In the genomic region with DNA sequence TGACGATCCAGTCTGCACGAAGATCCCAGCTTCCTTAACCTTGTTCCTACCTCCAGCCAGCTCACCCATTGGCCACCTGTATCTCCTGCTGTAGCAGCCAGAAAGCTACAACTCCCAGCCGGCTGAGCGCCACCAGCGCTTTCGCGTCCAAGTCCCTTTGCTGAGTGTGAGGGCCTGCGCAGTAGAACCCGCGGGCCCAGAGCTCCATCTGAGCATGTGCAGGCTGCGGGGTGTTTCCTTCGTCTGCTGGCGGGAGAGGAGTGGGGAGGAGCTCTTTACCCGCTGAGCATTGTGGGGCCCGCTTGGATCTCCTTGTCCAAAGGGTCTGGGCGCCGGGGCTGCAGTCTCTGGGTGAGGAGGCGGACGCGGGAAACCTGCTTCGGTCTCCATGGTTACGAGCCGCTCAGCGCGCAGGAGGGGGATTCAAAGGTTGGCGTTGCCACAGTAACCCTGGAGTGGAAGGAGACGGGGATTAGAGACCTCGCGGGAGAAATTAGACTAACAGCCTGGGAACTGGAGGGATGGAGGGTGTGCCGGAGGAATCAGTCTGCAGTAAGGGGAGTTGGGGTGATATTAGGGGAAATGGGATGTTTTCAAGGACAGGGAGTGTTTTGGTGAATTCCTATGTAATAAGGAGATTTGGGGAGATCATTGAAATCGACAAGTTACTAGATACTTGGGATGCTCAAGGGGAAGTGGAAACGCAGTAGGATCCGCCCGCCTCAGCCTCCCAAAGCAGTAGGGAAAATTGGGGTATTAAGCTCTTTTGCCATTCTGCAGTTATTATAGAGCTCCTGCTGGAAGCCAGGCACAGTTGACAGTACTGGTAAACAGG, we compare ENCODE assay signal across 1 cellular context.
TF ChIP-seq lines count a peak whose summit lies in the region.

No MANE protein-coding gene starts in this region.

TF ChIP-seq in HepG2, 621 proteins besides CTCF, POLR2A, EP300 and RAD21 (continued from another document and continues in another):
- TF ChIP-seq BATF2 (CRISPR knock-in tag; IDR thresholded peaks at IDR 0.05) (no peak), HNF4G (IDR thresholded peaks at IDR 0.05; ENCODE audit: borderline replicate concordance, low read depth, low read length) (no peak), HNF4G (CRISPR knock-in tag; IDR thresholded peaks at IDR 0.05; ENCODE audit: borderline replicate concordance, low read depth) (no peak; the same call in 1 of the 2 replicates), ZFX (CRISPR knock-in tag; IDR thresholded peaks at IDR 0.05; ENCODE audit: low read depth) (peak; percentile 84), ZNF382 (CRISPR knock-in tag; IDR thresholded peaks at IDR 0.05; ENCODE audit: borderline replicate concordance) (no peak), ZNF546 (CRISPR knock-in tag; conservative IDR thresholded peaks at IDR 0.05) (no peak), ZMAT3 (CRISPR knock-in tag; conservative IDR thresholded peaks at IDR 0.05) (peak; percentile 35; the same call in 1 of the 2 replicates), CC2D1A (CRISPR knock-in tag; IDR thresholded peaks at IDR 0.05) (0 out of 2 replicates have a peak, but pooled peaks have one; percentile 21), RXRB (CRISPR knock-in tag; IDR thresholded peaks at IDR 0.05; ENCODE audit: borderline replicate concordance) (no peak), TRIM24 (CRISPR knock-in tag; IDR thresholded peaks at IDR 0.05) (no peak), ZBTB26 (CRISPR knock-in tag; IDR thresholded peaks at IDR 0.05; ENCODE audit: borderline replicate concordance) (peak; percentile 32; the same call in 1 of the 2 replicates), ZKSCAN8 (CRISPR knock-in tag; IDR thresholded peaks at IDR 0.05; ENCODE audit: borderline replicate concordance) (no peak), ZXDC (CRISPR knock-in tag; IDR thresholded peaks at IDR 0.05) (no peak), PRMT3 (CRISPR knock-in tag; IDR thresholded peaks at IDR 0.05; ENCODE audit: borderline replicate concordance, low read depth) (no peak), MXD4 (CRISPR knock-in tag; IDR thresholded peaks at IDR 0.05) (peak; percentile 35; the same call in 1 of the 2 replicates), PHF20 (CRISPR knock-in tag; IDR thresholded peaks at IDR 0.05) (0 out of 2 replicates have a peak, but pooled peaks have one; percentile 45), SALL2 (CRISPR knock-in tag; IDR thresholded peaks at IDR 0.05) (no peak; the same call in 1 of the 2 replicates), ZNF75D (CRISPR knock-in tag; IDR thresholded peaks at IDR 0.05; ENCODE audit: borderline replicate concordance) (no peak), ZNF33A (CRISPR knock-in tag; IDR thresholded peaks at IDR 0.05; ENCODE audit: borderline replicate concordance) (no peak), TBX2 (CRISPR knock-in tag; IDR thresholded peaks at IDR 0.05; ENCODE audit: borderline replicate concordance) (no peak; the same call in 1 of the 2 replicates), TBX3 (IDR thresholded peaks at IDR 0.05; ENCODE audit: borderline replicate concordance) (no peak), MEIS1 (CRISPR knock-in tag; IDR thresholded peaks at IDR 0.05; ENCODE audit: borderline replicate concordance) (no peak; the same call in 1 of the 2 replicates), ZNF460 (CRISPR knock-in tag; IDR thresholded peaks at IDR 0.05; ENCODE audit: borderline replicate concordance) (no peak), ZNF318 (CRISPR knock-in tag; IDR thresholded peaks at IDR 0.05) (no peak), ZIK1 (CRISPR knock-in tag; IDR thresholded peaks at IDR 0.05; ENCODE audit: borderline replicate concordance, low read depth) (peak; percentile 87; the same call in 1 of the 2 replicates), MAZ (IDR thresholded peaks at IDR 0.05; ENCODE audit: borderline replicate concordance, low read depth, low read length) (peak; percentile 65), MAZ (CRISPR knock-in tag; IDR thresholded peaks at IDR 0.05; ENCODE audit: low read depth) (no peak), AKAP8 (CRISPR knock-in tag; IDR thresholded peaks at IDR 0.05) (0 out of 2 replicates have a peak, but pooled peaks have one; percentile 30), IKZF4 (CRISPR knock-in tag; IDR thresholded peaks at IDR 0.05; ENCODE audit: borderline replicate concordance, low read depth, not compliant biosample characterization) (peak; percentile 37), CREM (IDR thresholded peaks at IDR 0.05) (peak; percentile 45; the same call in 1 of the 2 replicates), CREM (CRISPR knock-in tag; IDR thresholded peaks at IDR 0.05) (no peak), ZNF879 (CRISPR knock-in tag; IDR thresholded peaks at IDR 0.05) (no peak), IRF2 (CRISPR knock-in tag; IDR thresholded peaks at IDR 0.05) (peak; percentile 57; the same call in 1 of the 2 replicates), SOX6 (IDR thresholded peaks at IDR 0.05) (no peak), SOX6 (CRISPR knock-in tag; IDR thresholded peaks at IDR 0.05) (peak; percentile 39; the same call in 1 of the 2 replicates), FOXJ3 (CRISPR knock-in tag; IDR thresholded peaks at IDR 0.05; ENCODE audit: borderline replicate concordance) (peak; percentile 64; the same call in 1 of the 2 replicates), ZEB1 (IDR thresholded peaks at IDR 0.05; ENCODE audit: insufficient replicate concordance, low read depth) (no peak)
- TF ChIP-seq, protein P1, sequence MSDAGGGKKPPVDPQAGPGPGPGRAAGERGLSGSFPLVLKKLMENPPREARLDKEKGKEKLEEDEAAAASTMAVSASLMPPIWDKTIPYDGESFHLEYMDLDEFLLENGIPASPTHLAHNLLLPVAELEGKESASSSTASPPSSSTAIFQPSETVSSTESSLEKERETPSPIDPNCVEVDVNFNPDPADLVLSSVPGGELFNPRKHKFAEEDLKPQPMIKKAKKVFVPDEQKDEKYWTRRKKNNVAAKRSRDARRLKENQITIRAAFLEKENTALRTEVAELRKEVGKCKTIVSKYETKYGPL (CRISPR knock-in tag; IDR thresholded peaks at IDR 0.05): no peak
- TF ChIP-seq, protein P2, sequence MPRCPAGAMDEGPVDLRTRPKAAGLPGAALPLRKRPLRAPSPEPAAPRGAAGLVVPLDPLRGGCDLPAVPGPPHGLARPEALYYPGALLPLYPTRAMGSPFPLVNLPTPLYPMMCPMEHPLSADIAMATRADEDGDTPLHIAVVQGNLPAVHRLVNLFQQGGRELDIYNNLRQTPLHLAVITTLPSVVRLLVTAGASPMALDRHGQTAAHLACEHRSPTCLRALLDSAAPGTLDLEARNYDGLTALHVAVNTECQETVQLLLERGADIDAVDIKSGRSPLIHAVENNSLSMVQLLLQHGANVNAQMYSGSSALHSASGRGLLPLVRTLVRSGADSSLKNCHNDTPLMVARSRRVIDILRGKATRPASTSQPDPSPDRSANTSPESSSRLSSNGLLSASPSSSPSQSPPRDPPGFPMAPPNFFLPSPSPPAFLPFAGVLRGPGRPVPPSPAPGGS (CRISPR knock-in tag; IDR thresholded peaks at IDR 0.05): 0 out of 2 replicates have a peak, but pooled peaks have one; percentile 22
- TF ChIP-seq, protein P3, sequence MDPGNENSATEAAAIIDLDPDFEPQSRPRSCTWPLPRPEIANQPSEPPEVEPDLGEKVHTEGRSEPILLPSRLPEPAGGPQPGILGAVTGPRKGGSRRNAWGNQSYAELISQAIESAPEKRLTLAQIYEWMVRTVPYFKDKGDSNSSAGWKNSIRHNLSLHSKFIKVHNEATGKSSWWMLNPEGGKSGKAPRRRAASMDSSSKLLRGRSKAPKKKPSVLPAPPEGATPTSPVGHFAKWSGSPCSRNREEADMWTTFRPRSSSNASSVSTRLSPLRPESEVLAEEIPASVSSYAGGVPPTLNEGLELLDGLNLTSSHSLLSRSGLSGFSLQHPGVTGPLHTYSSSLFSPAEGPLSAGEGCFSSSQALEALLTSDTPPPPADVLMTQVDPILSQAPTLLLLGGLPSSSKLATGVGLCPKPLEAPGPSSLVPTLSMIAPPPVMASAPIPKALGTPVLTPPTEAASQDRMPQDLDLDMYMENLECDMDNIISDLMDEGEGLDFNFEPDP (CRISPR knock-in tag; conservative IDR thresholded peaks at IDR 0.05): no peak
- TF ChIP-seq, protein P4, sequence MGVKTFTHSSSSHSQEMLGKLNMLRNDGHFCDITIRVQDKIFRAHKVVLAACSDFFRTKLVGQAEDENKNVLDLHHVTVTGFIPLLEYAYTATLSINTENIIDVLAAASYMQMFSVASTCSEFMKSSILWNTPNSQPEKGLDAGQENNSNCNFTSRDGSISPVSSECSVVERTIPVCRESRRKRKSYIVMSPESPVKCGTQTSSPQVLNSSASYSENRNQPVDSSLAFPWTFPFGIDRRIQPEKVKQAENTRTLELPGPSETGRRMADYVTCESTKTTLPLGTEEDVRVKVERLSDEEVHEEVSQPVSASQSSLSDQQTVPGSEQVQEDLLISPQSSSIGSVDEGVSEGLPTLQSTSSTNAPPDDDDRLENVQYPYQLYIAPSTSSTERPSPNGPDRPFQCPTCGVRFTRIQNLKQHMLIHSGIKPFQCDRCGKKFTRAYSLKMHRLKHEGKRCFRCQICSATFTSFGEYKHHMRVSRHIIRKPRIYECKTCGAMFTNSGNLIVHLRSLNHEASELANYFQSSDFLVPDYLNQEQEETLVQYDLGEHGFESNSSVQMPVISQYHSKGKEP (CRISPR knock-in tag; IDR thresholded peaks at IDR 0.05): no peak
